22 cellular contexts compared by ENCODE assay signal in the genomic region with DNA sequence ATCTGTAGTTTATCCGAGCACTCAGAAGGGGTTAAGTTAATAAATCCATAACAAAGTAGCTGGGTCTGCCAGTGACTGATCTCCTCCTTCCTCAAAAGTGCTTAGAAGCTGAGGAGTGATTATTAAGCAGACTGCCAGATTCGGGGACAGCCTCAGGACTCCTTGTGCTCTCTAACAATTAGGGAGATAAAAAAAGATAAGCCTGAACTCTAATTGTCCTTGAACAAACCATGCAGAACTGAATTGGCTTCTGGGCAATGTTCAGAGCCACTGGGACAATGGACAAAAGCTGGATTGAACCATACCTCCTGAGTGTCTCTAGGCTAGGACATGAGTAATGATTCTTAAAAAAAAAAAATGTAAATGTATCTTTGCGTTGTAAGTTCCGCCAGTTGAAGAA. TPM values are rescaled to one million over a fixed set of nuclear protein-coding genes. Genes with fewer than 3 reads are reported as not detected.
DNase-seq lines count a peak whose midpoint lies in the region; ATAC-seq and TF ChIP-seq lines count a peak whose summit lies in the region.
"Had no signal": no experiment of that assay in that cellular context is flagged by ENCODE, and none has a peak within 500 bp of the region (broad histone marks: within the 10 kb centered on the region; RNA-seq: fewer than 3 reads in every experiment).

No MANE protein-coding gene starts in this region.

- intact Hi-C loops in posterior vena cava (cut with DNase I), result no loop called here
- intact Hi-C loops in lower leg skin (cut with DNase I; ENCODE audit: low total_unique reads), result no loop called here

- no peak for ATAC-seq in HG03039 (IDR thresholded peaks at IDR 0.05; ENCODE audit: unreplicated experiment)

- peak; percentile 19 to 26 for DNase-seq in NOMO-1 (lab: John Stamatoyannopoulos, UW; ENCODE audit: unreplicated experiment in 2 of 2)
- DNase-seq in NOMO-1 treated with dmso at 0.1 percent for 144 hours (lab: John Stamatoyannopoulos, UW; ENCODE audit: unreplicated experiment), result no peak
- DNase-seq in D341Med (ENCODE audit: low spot score), result peak; percentile 29
- peak; percentile 30 for DNase-seq in retina
- DNase-seq in posterior vena cava (ENCODE audit: low spot score), result no peak
- DNase-seq in lower leg skin (ENCODE audit: low spot score in 2 of 2), result no peak
- DNase-seq: CD4-positive, alpha-beta T cell; COR-L47; DMS153; Karpas-422; MV-4-11; NCI-H1105 treated with DMSO at 0.1 percent for 48 hours; NCI-H2029 treated with DMSO at 0.1 percent for 48 hours; NCI-H2171 treated with DMSO at 0.1 percent for 48 hours; NCI-H446; NCI-H69; Peyer's patch; SJCRH30; SW 1271 had no signal

- WGBS in lower leg skin, 2 donors, result 62 to 65% methylated on average over 4 of the region's 4 CpGs

- H3K27ac ChIP-seq in VCaP, result peak overlapping the region; percentile 50
- H3K27ac ChIP-seq: Peyer's patch, SJCRH30 had no signal

- no peak overlapping the region for H3K4me3 ChIP-seq in lower leg skin (ENCODE audit: low read depth, poor library complexity, severe bottlenecking)
- H3K4me3 ChIP-seq: Peyer's patch, SJCRH30 had no signal

- TF ChIP-seq POLR2A in lower leg skin (IDR thresholded peaks at IDR 0.05), result no peak

- no peak for TF ChIP-seq CTCF in VCaP (conservative IDR thresholded peaks at IDR 0.05)
- TF ChIP-seq CTCF in lower leg skin (IDR thresholded peaks at IDR 0.05), result no peak

RNA-seq across cellular contexts. Expression of gene GRPR, which starts 22.7 kb away (rescaled TPM):
- total RNA-seq in posterior vena cava (under 1 TPM; 0.14 to 0.19 TPM), lower leg skin (not detected)
- total RNA-seq: G401, Peyer's patch had no signal

Comparison
In these comparisons a context has a peak if more than half of its experiments do, and no peak if none do; other contexts are left out.
1. DNase-seq: peak in NOMO-1 (2 of 2), D341Med (single experiment) and retina (single experiment); none in NOMO-1 treated with dmso at 0.1 percent for 144 hours (single experiment), posterior vena cava (single experiment) and lower leg skin (0 of 2).